ENCODE assay signal across 10 cellular contexts in the genomic region with DNA sequence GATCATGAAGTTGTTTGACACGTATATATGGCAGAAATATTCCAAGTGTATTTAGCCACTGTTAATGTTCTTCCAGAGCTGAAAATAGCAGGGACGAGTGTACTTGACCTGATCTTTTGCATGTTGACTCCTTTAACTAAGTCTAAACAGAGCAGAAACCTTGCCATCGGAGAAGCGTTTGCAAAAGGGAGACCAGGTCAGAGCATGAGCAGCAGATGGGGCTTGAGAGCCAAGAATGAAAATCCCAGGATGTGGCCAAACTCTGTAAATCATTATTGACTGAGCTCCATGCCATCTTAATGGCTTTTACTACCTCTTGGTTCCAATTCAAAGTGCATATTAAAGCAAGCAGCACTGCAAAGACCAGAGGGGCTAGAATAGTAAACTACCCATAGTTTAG. TPM values are rescaled to one million over a fixed set of nuclear protein-coding genes. Genes with fewer than 3 reads are reported as not detected.
DNase-seq lines count a peak whose midpoint lies in the region; ATAC-seq, FAIRE-seq and TF ChIP-seq lines count a peak whose summit lies in the region.
"Had no signal": no experiment of that assay in that cellular context is flagged by ENCODE, and none has a peak within 500 bp of the region (broad histone marks: within the 10 kb centered on the region; RNA-seq: fewer than 3 reads in every experiment).

No MANE protein-coding gene starts in this region.

- peak; percentile 44 for TF ChIP-seq CTCF in bronchial epithelial cell (IDR thresholded peaks at IDR 0.05; ENCODE audit: insufficient read depth, low read length, severe bottlenecking)

- H3K4me3 ChIP-seq in MG63 (no peak overlapping the region), bronchial epithelial cell (ENCODE audit: low read depth, low read length) (no peak overlapping the region), HAP-1 (no peak overlapping the region)
- H3K4me3 ChIP-seq: sigmoid colon had no signal

- H3K4me1 ChIP-seq in HAP-1: no peaks in the 10 kb centered on the region

- H3K4me3 Mint-ChIP-seq in activated T-cell treated with anti-CD3 and anti-CD28 coated beads, Interleukin-2, amount 50 U/mL, for 24 hours: no peak overlapping the region

- in situ Hi-C loops in HAP-1 (cut with MboI; ENCODE audit: low sequenced_read_pairs): no loop called here

- peaks cover 19% of the 10 kb centered on the region for H3K27me3 Mint-ChIP-seq in activated T-cell treated with anti-CD3 and anti-CD28 coated beads, Interleukin-2, amount 50 U/mL, for 24 hours

- H3K27me3 ChIP-seq in MG63 (no peaks in the 10 kb centered on the region), bronchial epithelial cell (ENCODE audit: control insufficient read depth, insufficient read depth, low read length) (no peaks in the 10 kb centered on the region), HAP-1 (ENCODE audit: low read depth) (0 out of 2 replicates have a peak, but pooled peaks cover 3% of the 10 kb centered on the region)
- H3K27me3 ChIP-seq: sigmoid colon had no signal

- no peak for ATAC-seq in HG03108 (IDR thresholded peaks at IDR 0.05; ENCODE audit: unreplicated experiment)

- peaks cover 10% of the 10 kb centered on the region for H3K4me1 Mint-ChIP-seq in activated T-cell treated with anti-CD3 and anti-CD28 coated beads, Interleukin-2, amount 50 U/mL, for 24 hours (ENCODE audit: low read depth)

- H3K9me3 ChIP-seq in MG63 (no peaks in the 10 kb centered on the region), HAP-1 (no peaks in the 10 kb centered on the region)
- H3K9me3 ChIP-seq: sigmoid colon had no signal

- DNase-seq in DMS 273 treated with DMSO at 0.1 percent for 48 hours (lab: John Stamatoyannopoulos, UW) (peak; percentile 48), MG63 (peak; percentile 23), bronchial epithelial cell (ENCODE audit: low read depth) (peak; percentile 25), mucosa of gallbladder (ENCODE audit: low spot score) (peak; percentile 27), HAP-1 (ENCODE audit: low spot score in 2 of 2) (no peak), SIG-M5 (lab: John Stamatoyannopoulos, UW) (no peak)
- DNase-seq in activated T-cell treated with anti-CD3 and anti-CD28 coated beads, Interleukin-2, amount 50 U/mL, for 24 hours: no peak
- DNase-seq: sigmoid colon had no signal

- H3K36me3 Mint-ChIP-seq in activated T-cell treated with anti-CD3 and anti-CD28 coated beads, Interleukin-2, amount 50 U/mL, for 24 hours (ENCODE audit: low read depth): no peaks in the 10 kb centered on the region

- H3K36me3 ChIP-seq in MG63: no peaks in the 10 kb centered on the region
- no peaks in the 10 kb centered on the region for H3K36me3 ChIP-seq in bronchial epithelial cell (ENCODE audit: control insufficient read depth, insufficient read depth, low read length)
- no peaks in the 10 kb centered on the region for H3K36me3 ChIP-seq in HAP-1 (replicated peaks)
- H3K36me3 ChIP-seq: sigmoid colon had no signal

- H3K27ac Mint-ChIP-seq in activated T-cell treated with anti-CD3 and anti-CD28 coated beads, Interleukin-2, amount 50 U/mL, for 24 hours: no peak overlapping the region

- no peaks in the 10 kb centered on the region for H3K9me3 Mint-ChIP-seq in activated T-cell treated with anti-CD3 and anti-CD28 coated beads, Interleukin-2, amount 50 U/mL, for 24 hours

- FAIRE-seq in bronchial epithelial cell (lab: Jason Lieb, UNC): no peak

RNA-seq across cellular contexts. Expression of a gene that starts 55.5 kb away (rescaled TPM):
- not detected in 2 replicates for total RNA-seq in MG63 (2014; rRNA removed; shearing (Covaris generic); ENCODE audit: low replicate concordance)
- total RNA-seq in bronchial epithelial cell (not detected in 2 replicates), mucosa of gallbladder (not detected)
- total RNA-seq: sigmoid colon, urinary bladder had no signal

Comparison
In these comparisons a context has a peak if more than half of its experiments do, and no peak if none do; other contexts are left out.
1. DNase-seq: peak in DMS 273 treated with DMSO at 0.1 percent for 48 hours (single experiment), MG63 (single experiment), bronchial epithelial cell (single experiment) and mucosa of gallbladder (single experiment); none in HAP-1 (0 of 2), SIG-M5 (single experiment) and activated T-cell treated with anti-CD3 and anti-CD28 coated beads, Interleukin-2, amount 50 U/mL, for 24 hours (single experiment).